8 cellular contexts compared by ENCODE assay signal in the genomic region with DNA sequence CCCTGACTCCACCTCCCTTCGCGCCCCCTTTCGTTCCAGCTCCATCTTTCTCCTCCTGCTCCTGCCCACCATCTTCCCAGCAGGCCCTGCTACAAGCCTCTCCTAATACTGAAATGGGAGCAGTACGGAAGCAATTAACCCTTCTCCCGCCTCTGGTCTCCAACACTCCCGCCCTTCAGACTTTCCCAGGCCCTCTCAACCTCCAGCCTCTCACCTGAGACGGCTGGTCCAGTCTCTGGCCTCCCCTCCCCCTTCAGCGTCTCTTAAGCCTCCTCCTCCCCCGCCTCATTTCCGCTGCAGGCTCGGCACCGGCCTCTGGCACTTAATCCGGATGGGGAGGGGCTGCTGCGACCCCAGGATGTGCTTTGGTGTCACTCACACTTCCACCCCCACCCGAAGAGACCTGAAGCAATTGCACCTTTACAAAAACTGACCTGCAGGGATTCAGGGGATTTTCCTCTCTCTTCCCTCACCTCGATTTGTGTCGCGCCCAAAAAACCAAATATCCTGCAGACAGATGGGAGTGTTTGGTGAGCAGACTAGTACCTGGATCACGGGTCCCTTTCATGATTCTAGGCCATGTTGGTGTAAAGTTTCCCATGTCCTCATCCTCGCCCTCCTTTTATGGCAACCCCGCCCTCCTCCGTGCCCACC. TPM values are rescaled to one million over a fixed set of nuclear protein-coding genes. Genes with fewer than 3 reads are reported as not detected.
DNase-seq lines count a peak whose midpoint lies in the region; ATAC-seq and TF ChIP-seq lines count a peak whose summit lies in the region.

No MANE protein-coding gene starts in this region.

- no peaks in the 10 kb centered on the region for H3K9me3 Mint-ChIP-seq in GM23338

- no peak for TF ChIP-seq CTCF in GM23338 (conservative IDR thresholded peaks at IDR 0.05; ENCODE audit: low read depth in 2 of 2)

- H3K79me2 ChIP-seq in GM23338 (replicated peaks; ENCODE audit: insufficient read depth) = peaks cover 12% of the 10 kb centered on the region

- H3K4me1 ChIP-seq in ES-I3 (ENCODE audit: insufficient read depth, low read length) (peaks cover 12% of the 10 kb centered on the region), GM23338 (ENCODE audit: insufficient read depth) (peaks cover 11% of the 10 kb centered on the region), esophagus (ENCODE audit: control insufficient read depth in 2 of 2, insufficient read depth in 2 of 2, low read length in 1 of 2) (peaks cover 0 to 3% of the 10 kb centered on the region in 2 donors), subcutaneous abdominal adipose tissue (ENCODE audit: control insufficient read depth in 5 of 5, insufficient read depth in 5 of 5, low read length in 5 of 5) (peaks cover 0 to 13% (median 7%) of the 10 kb centered on the region in 5 donors)

- no peaks in the 10 kb centered on the region for H3K9me2 ChIP-seq in GM23338 (ENCODE audit: insufficient read depth)

- H4K20me1 ChIP-seq in GM23338 (replicated peaks; ENCODE audit: insufficient read depth) = no peaks in the 10 kb centered on the region

- H3K36me3 Mint-ChIP-seq in GM23338 (ENCODE audit: low read depth) = peaks cover 27% of the 10 kb centered on the region

- H3K4me1 Mint-ChIP-seq in GM23338 = peaks cover 25% of the 10 kb centered on the region; the same call in 2 of the 3 replicates

- peak; percentile 92 for ATAC-seq in GM23338

- no peaks in the 10 kb centered on the region for H3F3A ChIP-seq in GM23338 (replicated peaks; ENCODE audit: low read depth)

- peak overlapping the region; percentile 84 for H3K4me3 ChIP-seq in GM23338
- H3K4me3 ChIP-seq in esophagus (ENCODE audit: low read depth in 1 of 2, low read length in 2 of 2) = peak overlapping the region; percentile 57 to 63
- peak overlapping the region; percentile 70 to 86 (median 82) for H3K4me3 ChIP-seq in subcutaneous abdominal adipose tissue (ENCODE audit: low read depth in 1 of 5, low read length in 5 of 5)

- peak overlapping the region; percentile 97 for H3K27ac Mint-ChIP-seq in GM23338

- H3K27me3 ChIP-seq in GM23338 (ENCODE audit: insufficient read depth) (no peaks in the 10 kb centered on the region), esophagus (ENCODE audit: control insufficient read depth in 1 of 2, insufficient read depth in 2 of 2, low read length in 2 of 2) (no peaks in the 10 kb centered on the region), subcutaneous abdominal adipose tissue (ENCODE audit: control insufficient read depth in 5 of 5, insufficient read depth in 4 of 5, low read length in 5 of 5) (peaks cover 0 to 13% (median 7%) of the 10 kb centered on the region in 5 donors)

- DNase-seq in GM23338 (ENCODE audit: low spot score) = peak; percentile 95
- peak; percentile 20 for DNase-seq in NCI-H128 (lab: John Stamatoyannopoulos, UW; ENCODE audit: unreplicated experiment)
- DNase-seq in activated CD4-positive, alpha-beta T cell treated with anti-CD3 and anti-CD28 coated beads, Interleukin-2, amount 50 U/mL, for 1 hour = peak; percentile 2
- peak; percentile 38 for DNase-seq in mucosa of gallbladder (ENCODE audit: low spot score)
- DNase-seq in T-helper 9 cell = no peak

- peaks cover 15% of the 10 kb centered on the region for H3K36me3 ChIP-seq in ES-I3 (ENCODE audit: insufficient read depth, low read length)
- H3K36me3 ChIP-seq in GM23338 (ENCODE audit: insufficient read depth) = peaks cover 6% of the 10 kb centered on the region; the same call in 1 of the 2 replicates
- no peaks in the 10 kb centered on the region for H3K36me3 ChIP-seq in esophagus (ENCODE audit: control insufficient read depth in 2 of 2, insufficient read depth in 2 of 2, low read length in 1 of 2)
- peaks cover 0 to 5% (median 3%) of the 10 kb centered on the region in 5 donors for H3K36me3 ChIP-seq in subcutaneous abdominal adipose tissue (ENCODE audit: control insufficient read depth in 5 of 5, insufficient read depth in 5 of 5, low read length in 5 of 5)

- H3K27me3 Mint-ChIP-seq in GM23338 (ENCODE audit: insufficient read depth, low read depth, poor library complexity) = peaks cover 7% of the 10 kb centered on the region

- H3K4me3 Mint-ChIP-seq in GM23338 = peak overlapping the region; percentile 92

- 1 to 17% methylated on average over 22 of the region's 22 CpGs for WGBS in esophagus, 2 donors

- H3K27ac ChIP-seq in GM23338 (ENCODE audit: low read depth) = peak overlapping the region; percentile 100
- peak overlapping the region; percentile 80 to 87 for H3K27ac ChIP-seq in esophagus (ENCODE audit: low read depth in 2 of 2, low read length in 1 of 2)
- peak overlapping the region; percentile 58 for H3K27ac ChIP-seq in subcutaneous abdominal adipose tissue (ENCODE audit: low read depth, low read length)

- H3K9me3 ChIP-seq in ES-I3 (ENCODE audit: control insufficient read depth, insufficient read depth, low read length) = no peaks in the 10 kb centered on the region
- no peaks in the 10 kb centered on the region for H3K9me3 ChIP-seq in esophagus (ENCODE audit: control insufficient read depth in 2 of 2, insufficient read depth in 1 of 2, low read depth in 1 of 2, low read length in 1 of 2)
- H3K9me3 ChIP-seq in subcutaneous abdominal adipose tissue (ENCODE audit: control insufficient read depth in 5 of 5, low read length in 5 of 5) = no peaks in the 10 kb centered on the region

- H3K9ac ChIP-seq in ES-I3 (ENCODE audit: low read depth, low read length) = peak overlapping the region; percentile 81
- H3K9ac ChIP-seq in subcutaneous abdominal adipose tissue (ENCODE audit: low read length in 5 of 5) = peak overlapping the region; percentile 19 to 64 (median 45)

- H3K4me2 ChIP-seq in GM23338 = peak overlapping the region; percentile 82

- H2AFZ ChIP-seq in GM23338 = no peak overlapping the region

TF ChIP-seq in GM23338, 12 proteins besides CTCF, POLR2A, EP300 and RAD21:
- TF ChIP-seq POLR2AphosphoS5 (IDR thresholded peaks at IDR 0.05; ENCODE audit: low read depth) = peak; percentile 36; the same call in 1 of the 2 replicates
- TF ChIP-seq CREB1 (CRISPR knock-in tag; IDR thresholded peaks at IDR 0.05; ENCODE audit: low read depth) = no peak
- TF ChIP-seq, protein P1, sequence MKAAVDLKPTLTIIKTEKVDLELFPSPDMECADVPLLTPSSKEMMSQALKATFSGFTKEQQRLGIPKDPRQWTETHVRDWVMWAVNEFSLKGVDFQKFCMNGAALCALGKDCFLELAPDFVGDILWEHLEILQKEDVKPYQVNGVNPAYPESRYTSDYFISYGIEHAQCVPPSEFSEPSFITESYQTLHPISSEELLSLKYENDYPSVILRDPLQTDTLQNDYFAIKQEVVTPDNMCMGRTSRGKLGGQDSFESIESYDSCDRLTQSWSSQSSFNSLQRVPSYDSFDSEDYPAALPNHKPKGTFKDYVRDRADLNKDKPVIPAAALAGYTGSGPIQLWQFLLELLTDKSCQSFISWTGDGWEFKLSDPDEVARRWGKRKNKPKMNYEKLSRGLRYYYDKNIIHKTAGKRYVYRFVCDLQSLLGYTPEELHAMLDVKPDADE (IDR thresholded peaks at IDR 0.05) = peak; percentile 74

RNA-seq across cellular contexts. Expression of gene TCEAL8, which starts 0.7 kb away (rescaled TPM):
- total RNA-seq in GM23338 (2014; rRNA removed; shearing (Covaris generic)) = 105 and 135 TPM in 2 replicates
- 164 and 168 TPM in 2 replicates for polyA plus RNA-seq in GM23338 (2016; fragmentation: Nextera tagmentation; extraction: Ambion mirVana)
- polyA plus RNA-seq in esophagus = 10 to 100 TPM; 32.9 to 33.2 TPM
- 52.5 TPM for total RNA-seq in mucosa of gallbladder

RNA-seq across cellular contexts. Expression of gene TCEAL5, which starts 22.3 kb away (rescaled TPM):
- 1.8 and 2.0 TPM in 2 replicates for total RNA-seq in GM23338 (2014; rRNA removed; shearing (Covaris generic))
- polyA plus RNA-seq in GM23338 (2016; fragmentation: Nextera tagmentation; extraction: Ambion mirVana) (20.8 and 22.4 TPM in 2 replicates), esophagus (under 1 TPM; 0.05 to 0.14 TPM)
- 0.17 TPM for total RNA-seq in mucosa of gallbladder

RNA-seq across cellular contexts. Expression of gene BEX4, which starts 39.4 kb away (rescaled TPM):
- 39.3 and 46.8 TPM in 2 replicates for total RNA-seq in GM23338 (2014; rRNA removed; shearing (Covaris generic))
- 120 and 135 TPM in 2 replicates for polyA plus RNA-seq in GM23338 (2016; fragmentation: Nextera tagmentation; extraction: Ambion mirVana)
- polyA plus RNA-seq in esophagus = 10 to 100 TPM; 41.4 to 56.0 TPM
- total RNA-seq in mucosa of gallbladder = 41.9 TPM

RNA-seq across cellular contexts. Expression of gene BEX2, which starts 56.5 kb away (rescaled TPM):
- total RNA-seq in GM23338 (2014; rRNA removed; shearing (Covaris generic)) = 37.5 and 49.8 TPM in 2 replicates
- 87.9 and 99.5 TPM in 2 replicates for polyA plus RNA-seq in GM23338 (2016; fragmentation: Nextera tagmentation; extraction: Ambion mirVana)
- 10 to 100 TPM in 1 of 2 donors, 1 to 10 TPM in 1; 5.0 to 12.2 TPM for polyA plus RNA-seq in esophagus
- total RNA-seq in mucosa of gallbladder = 23.6 TPM
